Comparison of ENCODE assay signal across 22 cellular contexts in genomic region chr5:98755406-98755805, GRCh38. TPM values are rescaled to one million over a fixed set of nuclear protein-coding genes. Genes with fewer than 3 reads are reported as not detected.
DNase-seq lines count a peak whose midpoint lies in the region; ATAC-seq, FAIRE-seq and TF ChIP-seq lines count a peak whose summit lies in the region.
"Had no signal": no experiment of that assay in that cellular context is flagged by ENCODE, and none has a peak within 500 bp of the region (broad histone marks: within the 10 kb centered on the region; RNA-seq: fewer than 3 reads in every experiment).

No MANE protein-coding gene starts in this region.

- H3K9me3 ChIP-seq in astrocyte (ENCODE audit: insufficient read depth, low read depth, low read length) (no peaks in the 10 kb centered on the region), suprapubic skin (no peaks in the 10 kb centered on the region)
- H3K9me3 ChIP-seq: left lung had no signal

- H3K79me2 ChIP-seq in astrocyte (ENCODE audit: insufficient read depth, low read length): no peaks in the 10 kb centered on the region

- ATAC-seq in GM18870 (IDR thresholded peaks at IDR 0.05; ENCODE audit: unreplicated experiment) (no peak), GM19023 (IDR thresholded peaks at IDR 0.05; ENCODE audit: unreplicated experiment) (no peak)
- ATAC-seq: left lung had no signal

- FAIRE-seq in astrocyte (lab: Jason Lieb, UNC): no peak

- no peak overlapping the region for H3K27ac Mint-ChIP-seq in astrocyte (ENCODE audit: unreplicated experiment)
- H3K27ac Mint-ChIP-seq: activated B cell treated with CpG ODN at 0.5 μM for 24 hours; activated CD4-positive, alpha-beta memory T cell treated with anti-CD3 and anti-CD28 coated beads for 36 hours; CD4-positive, alpha-beta T cell had no signal

- no peak for TF ChIP-seq POLR2A in suprapubic skin (IDR thresholded peaks at IDR 0.05)

- H3K36me3 ChIP-seq in astrocyte (ENCODE audit: insufficient read depth, low read length) (no peaks in the 10 kb centered on the region), suprapubic skin (no peaks in the 10 kb centered on the region)
- H3K36me3 ChIP-seq: left lung had no signal

- TF ChIP-seq CTCF in astrocyte (IDR thresholded peaks at IDR 0.05; ENCODE audit: insufficient read depth, low read depth, low read length): no peak
- no peak for TF ChIP-seq CTCF in foreskin fibroblast (IDR thresholded peaks at IDR 0.05; ENCODE audit: low read depth, low read length)
- TF ChIP-seq CTCF in suprapubic skin (IDR thresholded peaks at IDR 0.05): no peak

- no peaks in the 10 kb centered on the region for H3K4me1 Mint-ChIP-seq in astrocyte (ENCODE audit: low read depth, unreplicated experiment)
- H3K4me1 Mint-ChIP-seq: activated B cell treated with CpG ODN at 0.5 μM for 24 hours had no signal

- DNase-seq in AG08395 (ENCODE audit: low spot score) (peak; percentile 49), HT1080 (ENCODE audit: low read depth) (peak; percentile 4), astrocyte (ENCODE audit: low read depth) (peak; percentile 74), foreskin fibroblast (peak; percentile 69 to 81), suprapubic skin (ENCODE audit: low spot score in 2 of 2) (no peak), NCI-H2171 (lab: John Stamatoyannopoulos, UW) (no peak)
- DNase-seq: ACHN; activated B cell treated with CpG ODN at 0.5 μM for 24 hours; activated CD4-positive, alpha-beta memory T cell treated with anti-CD3 and anti-CD28 coated beads for 36 hours; activated naive CD4-positive, alpha-beta T cell; activated T-cell treated with anti-CD3 and anti-CD28 coated beads for 4 hours; aorta; CD4-positive, alpha-beta T cell; left lung; NCI-H1092; NCI-H524 treated with DMSO at 0.1 percent for 48 hours; SHP77 treated with DMSO at 0.1 percent for 48 hours; T-helper 2 cell had no signal

- H3K27ac ChIP-seq in astrocyte (ENCODE audit: low read depth, low read length) (no peak overlapping the region), suprapubic skin (no peak overlapping the region)
- H3K27ac ChIP-seq: coronary artery, KMS-11, left lung had no signal

- H3K27me3 ChIP-seq in astrocyte (ENCODE audit: insufficient read depth, low read length): no peaks in the 10 kb centered on the region
- H3K27me3 ChIP-seq in suprapubic skin: no peaks in the 10 kb centered on the region
- H3K27me3 ChIP-seq: left lung had no signal

- no peak for TF ChIP-seq EP300 in suprapubic skin (IDR thresholded peaks at IDR 0.05)

- no peaks in the 10 kb centered on the region for H3K27me3 Mint-ChIP-seq in astrocyte (ENCODE audit: low read depth, unreplicated experiment)

- no peaks in the 10 kb centered on the region for H3K36me3 Mint-ChIP-seq in astrocyte (ENCODE audit: low read depth, unreplicated experiment)
- H3K36me3 Mint-ChIP-seq: activated CD4-positive, alpha-beta memory T cell treated with anti-CD3 and anti-CD28 coated beads for 36 hours had no signal

- H2AFZ ChIP-seq in astrocyte (ENCODE audit: low read depth, low read length): no peak overlapping the region

- no peak overlapping the region for H3K9ac ChIP-seq in astrocyte (ENCODE audit: low read length)
- H3K9ac ChIP-seq: KMS-11 had no signal

- H3K4me3 ChIP-seq in astrocyte (ENCODE audit: insufficient read depth, low read depth, low read length) (no peak overlapping the region), foreskin fibroblast (ENCODE audit: low read depth in 1 of 2, low read length in 2 of 2) (no peak overlapping the region), suprapubic skin (no peak overlapping the region)
- H3K4me3 ChIP-seq: coronary artery, left lung had no signal

- peaks cover 2% of the 10 kb centered on the region for H3K9me3 Mint-ChIP-seq in astrocyte (ENCODE audit: unreplicated experiment)

- no peak overlapping the region for H3K4me2 ChIP-seq in astrocyte (ENCODE audit: low read length)
- H3K4me2 ChIP-seq: KMS-11 had no signal

- no peaks in the 10 kb centered on the region for H4K20me1 ChIP-seq in astrocyte (ENCODE audit: insufficient read depth, low read length)

- H3K4me3 Mint-ChIP-seq in astrocyte (ENCODE audit: unreplicated experiment): no peak overlapping the region
- H3K4me3 Mint-ChIP-seq: activated B cell treated with CpG ODN at 0.5 μM for 24 hours; activated CD4-positive, alpha-beta memory T cell treated with anti-CD3 and anti-CD28 coated beads for 36 hours; CD4-positive, alpha-beta T cell had no signal

- 25% methylated on average over 3 of the region's 3 CpGs for WGBS in suprapubic skin

- H3K4me1 ChIP-seq in astrocyte (ENCODE audit: insufficient read depth, low read length) (no peaks in the 10 kb centered on the region), suprapubic skin (no peaks in the 10 kb centered on the region)
- H3K4me1 ChIP-seq: left lung had no signal

RNA-seq across cellular contexts. Expression of gene RGMB, which starts 18.1 kb away (rescaled TPM):
- 22.9 and 31.4 TPM in 2 replicates for total RNA-seq in HT1080 (2014; rRNA removed; shearing (Covaris generic))
- 47.9 and 57.0 TPM in 2 replicates for polyA plus RNA-seq in HT1080 (2015; cell fraction: cytosol; rRNA removed)
- 72.2 and 79.7 TPM in 2 replicates for polyA plus RNA-seq in HT1080 (2015; cell fraction: nucleus; rRNA removed)
- total RNA-seq in astrocyte (42.8 and 48.7 TPM in 2 replicates), suprapubic skin (10 to 100 TPM; 47.7 to 73.2 (median 70.8) TPM)

Comparison
In these comparisons a context has a peak if more than half of its experiments do, and no peak if none do; other contexts are left out.
1. DNase-seq: peak in AG08395 (single experiment), HT1080 (single experiment), astrocyte (single experiment) and foreskin fibroblast (2 of 2); none in suprapubic skin (0 of 2) and NCI-H2171 (single experiment).